In genomic region chr1:223886516-223886921, GRCh38 we compare ENCODE assay signal across 1 cellular context.
A peak's percentile ranks its signal among the peaks of the same experiment; 100 is the strongest.
TF ChIP-seq lines count a peak whose summit lies in the region.

No MANE protein-coding gene starts in this region.

TF ChIP-seq in HEK293, 187 proteins besides CTCF, POLR2A, EP300 and RAD21 (continued from another document and continues in another):
- TF ChIP-seq, protein P1, sequence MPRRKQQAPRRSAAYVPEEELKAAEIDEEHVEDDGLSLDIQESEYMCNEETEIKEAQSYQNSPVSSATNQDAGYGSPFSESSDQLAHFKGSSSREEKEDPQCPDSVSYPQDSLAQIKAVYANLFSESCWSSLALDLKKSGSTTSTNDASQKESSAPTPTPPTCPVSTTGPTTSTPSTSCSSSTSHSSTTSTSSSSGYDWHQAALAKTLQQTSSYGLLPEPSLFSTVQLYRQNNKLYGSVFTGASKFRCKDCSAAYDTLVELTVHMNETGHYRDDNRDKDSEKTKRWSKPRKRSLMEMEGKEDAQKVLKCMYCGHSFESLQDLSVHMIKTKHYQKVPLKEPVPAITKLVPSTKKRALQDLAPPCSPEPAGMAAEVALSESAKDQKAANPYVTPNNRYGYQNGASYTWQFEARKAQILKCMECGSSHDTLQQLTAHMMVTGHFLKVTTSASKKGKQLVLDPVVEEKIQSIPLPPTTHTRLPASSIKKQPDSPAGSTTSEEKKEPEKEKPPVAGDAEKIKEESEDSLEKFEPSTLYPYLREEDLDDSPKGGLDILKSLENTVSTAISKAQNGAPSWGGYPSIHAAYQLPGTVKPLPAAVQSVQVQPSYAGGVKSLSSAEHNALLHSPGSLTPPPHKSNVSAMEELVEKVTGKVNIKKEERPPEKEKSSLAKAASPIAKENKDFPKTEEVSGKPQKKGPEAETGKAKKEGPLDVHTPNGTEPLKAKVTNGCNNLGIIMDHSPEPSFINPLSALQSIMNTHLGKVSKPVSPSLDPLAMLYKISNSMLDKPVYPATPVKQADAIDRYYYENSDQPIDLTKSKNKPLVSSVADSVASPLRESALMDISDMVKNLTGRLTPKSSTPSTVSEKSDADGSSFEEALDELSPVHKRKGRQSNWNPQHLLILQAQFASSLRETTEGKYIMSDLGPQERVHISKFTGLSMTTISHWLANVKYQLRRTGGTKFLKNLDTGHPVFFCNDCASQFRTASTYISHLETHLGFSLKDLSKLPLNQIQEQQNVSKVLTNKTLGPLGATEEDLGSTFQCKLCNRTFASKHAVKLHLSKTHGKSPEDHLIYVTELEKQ (tag by site-specific recombination; IDR thresholded peaks at IDR 0.05; ENCODE audit: borderline replicate concordance): no peak
- no peak for TF ChIP-seq ZNF621 (tag by site-specific recombination; IDR thresholded peaks at IDR 0.05)
- TF ChIP-seq, protein P2, sequence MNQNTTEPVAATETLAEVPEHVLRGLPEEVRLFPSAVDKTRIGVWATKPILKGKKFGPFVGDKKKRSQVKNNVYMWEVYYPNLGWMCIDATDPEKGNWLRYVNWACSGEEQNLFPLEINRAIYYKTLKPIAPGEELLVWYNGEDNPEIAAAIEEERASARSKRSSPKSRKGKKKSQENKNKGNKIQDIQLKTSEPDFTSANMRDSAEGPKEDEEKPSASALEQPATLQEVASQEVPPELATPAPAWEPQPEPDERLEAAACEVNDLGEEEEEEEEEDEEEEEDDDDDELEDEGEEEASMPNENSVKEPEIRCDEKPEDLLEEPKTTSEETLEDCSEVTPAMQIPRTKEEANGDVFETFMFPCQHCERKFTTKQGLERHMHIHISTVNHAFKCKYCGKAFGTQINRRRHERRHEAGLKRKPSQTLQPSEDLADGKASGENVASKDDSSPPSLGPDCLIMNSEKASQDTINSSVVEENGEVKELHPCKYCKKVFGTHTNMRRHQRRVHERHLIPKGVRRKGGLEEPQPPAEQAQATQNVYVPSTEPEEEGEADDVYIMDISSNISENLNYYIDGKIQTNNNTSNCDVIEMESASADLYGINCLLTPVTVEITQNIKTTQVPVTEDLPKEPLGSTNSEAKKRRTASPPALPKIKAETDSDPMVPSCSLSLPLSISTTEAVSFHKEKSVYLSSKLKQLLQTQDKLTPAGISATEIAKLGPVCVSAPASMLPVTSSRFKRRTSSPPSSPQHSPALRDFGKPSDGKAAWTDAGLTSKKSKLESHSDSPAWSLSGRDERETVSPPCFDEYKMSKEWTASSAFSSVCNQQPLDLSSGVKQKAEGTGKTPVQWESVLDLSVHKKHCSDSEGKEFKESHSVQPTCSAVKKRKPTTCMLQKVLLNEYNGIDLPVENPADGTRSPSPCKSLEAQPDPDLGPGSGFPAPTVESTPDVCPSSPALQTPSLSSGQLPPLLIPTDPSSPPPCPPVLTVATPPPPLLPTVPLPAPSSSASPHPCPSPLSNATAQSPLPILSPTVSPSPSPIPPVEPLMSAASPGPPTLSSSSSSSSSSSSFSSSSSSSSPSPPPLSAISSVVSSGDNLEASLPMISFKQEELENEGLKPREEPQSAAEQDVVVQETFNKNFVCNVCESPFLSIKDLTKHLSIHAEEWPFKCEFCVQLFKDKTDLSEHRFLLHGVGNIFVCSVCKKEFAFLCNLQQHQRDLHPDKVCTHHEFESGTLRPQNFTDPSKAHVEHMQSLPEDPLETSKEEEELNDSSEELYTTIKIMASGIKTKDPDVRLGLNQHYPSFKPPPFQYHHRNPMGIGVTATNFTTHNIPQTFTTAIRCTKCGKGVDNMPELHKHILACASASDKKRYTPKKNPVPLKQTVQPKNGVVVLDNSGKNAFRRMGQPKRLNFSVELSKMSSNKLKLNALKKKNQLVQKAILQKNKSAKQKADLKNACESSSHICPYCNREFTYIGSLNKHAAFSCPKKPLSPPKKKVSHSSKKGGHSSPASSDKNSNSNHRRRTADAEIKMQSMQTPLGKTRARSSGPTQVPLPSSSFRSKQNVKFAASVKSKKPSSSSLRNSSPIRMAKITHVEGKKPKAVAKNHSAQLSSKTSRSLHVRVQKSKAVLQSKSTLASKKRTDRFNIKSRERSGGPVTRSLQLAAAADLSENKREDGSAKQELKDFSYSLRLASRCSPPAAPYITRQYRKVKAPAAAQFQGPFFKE (tag by site-specific recombination; IDR thresholded peaks at IDR 0.05; ENCODE audit: borderline replicate concordance): no peak
- no peak for TF ChIP-seq ZNF596 (tag by site-specific recombination; IDR thresholded peaks at IDR 0.05)
- no peak for TF ChIP-seq ZNF677 (tag by site-specific recombination; IDR thresholded peaks at IDR 0.05)
- TF ChIP-seq ZNF560 (tag by site-specific recombination; IDR thresholded peaks at IDR 0.05; ENCODE audit: borderline replicate concordance): no peak
- TF ChIP-seq ZNF704 (tag by site-specific recombination; IDR thresholded peaks at IDR 0.05): no peak
- no peak for TF ChIP-seq ZBTB20 (tag by site-specific recombination; IDR thresholded peaks at IDR 0.05)
- TF ChIP-seq ZNF660 (tag by site-specific recombination; IDR thresholded peaks at IDR 0.05): no peak
- no peak for TF ChIP-seq ZNF354C (tag by site-specific recombination; IDR thresholded peaks at IDR 0.05; ENCODE audit: borderline replicate concordance, low read depth)
- no peak for TF ChIP-seq TRIM28 (IDR thresholded peaks at IDR 0.05; ENCODE audit: borderline replicate concordance, low read length)
- no peak for TF ChIP-seq ZFP41 (tag by site-specific recombination; IDR thresholded peaks at IDR 0.05; ENCODE audit: borderline replicate concordance)
- no peak for TF ChIP-seq ZBTB48 (tag by site-specific recombination; IDR thresholded peaks at IDR 0.05)
- peak; percentile 70; the same call in 1 of the 2 replicates for TF ChIP-seq SP7 (tag by site-specific recombination; IDR thresholded peaks at IDR 0.05)
- no peak for TF ChIP-seq ZNF585B (tag by site-specific recombination; IDR thresholded peaks at IDR 0.05)
- TF ChIP-seq ZEB2 (tag by site-specific recombination; IDR thresholded peaks at IDR 0.05): no peak
- no peak for TF ChIP-seq ZNF341 (tag by site-specific recombination; IDR thresholded peaks at IDR 0.05; ENCODE audit: low read depth)
- TF ChIP-seq ZNF664 (tag by site-specific recombination; IDR thresholded peaks at IDR 0.05): no peak
- no peak for TF ChIP-seq GLI2 (tag by site-specific recombination; IDR thresholded peaks at IDR 0.05; ENCODE audit: borderline replicate concordance, low read depth)
- TF ChIP-seq, protein P3, sequence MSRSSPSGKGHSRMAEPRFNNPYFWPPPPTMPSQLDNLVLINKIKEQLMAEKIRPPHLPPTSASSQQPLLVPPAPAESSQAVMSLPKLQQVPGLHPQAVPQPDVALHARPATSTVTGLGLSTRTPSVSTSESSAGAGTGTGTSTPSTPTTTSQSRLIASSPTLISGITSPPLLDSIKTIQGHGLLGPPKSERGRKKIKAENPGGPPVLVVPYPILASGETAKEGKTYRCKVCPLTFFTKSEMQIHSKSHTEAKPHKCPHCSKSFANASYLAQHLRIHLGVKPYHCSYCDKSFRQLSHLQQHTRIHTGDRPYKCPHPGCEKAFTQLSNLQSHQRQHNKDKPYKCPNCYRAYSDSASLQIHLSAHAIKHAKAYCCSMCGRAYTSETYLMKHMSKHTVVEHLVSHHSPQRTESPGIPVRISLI (tag by site-specific recombination; IDR thresholded peaks at IDR 0.05): no peak
- no peak for TF ChIP-seq ZNF501 (tag by site-specific recombination; IDR thresholded peaks at IDR 0.05)
- no peak for TF ChIP-seq ZNF112 (tag by site-specific recombination; IDR thresholded peaks at IDR 0.05)
- no peak for TF ChIP-seq ZNF776 (tag by site-specific recombination; IDR thresholded peaks at IDR 0.05; ENCODE audit: borderline replicate concordance)
- TF ChIP-seq ZNF155 (tag by site-specific recombination; IDR thresholded peaks at IDR 0.05): no peak
- no peak for TF ChIP-seq ZNF157 (tag by site-specific recombination; IDR thresholded peaks at IDR 0.05)
- TF ChIP-seq ZNF10 (tag by site-specific recombination; IDR thresholded peaks at IDR 0.05): no peak
- peak; percentile 43; the same call in 1 of the 2 replicates for TF ChIP-seq ZNF398 (tag by site-specific recombination; IDR thresholded peaks at IDR 0.05)
- peak; percentile 46; the same call in 1 of the 2 replicates for TF ChIP-seq ZNF184 (tag by site-specific recombination; IDR thresholded peaks at IDR 0.05)
- TF ChIP-seq ZSCAN4 (tag by site-specific recombination; IDR thresholded peaks at IDR 0.05): no peak
- no peak; the same call in 1 of the 2 replicates for TF ChIP-seq ZNF629 (tag by site-specific recombination; IDR thresholded peaks at IDR 0.05)
- no peak for TF ChIP-seq ZNF530 (tag by site-specific recombination; IDR thresholded peaks at IDR 0.05; ENCODE audit: low read depth)
- no peak for TF ChIP-seq KLF10 (tag by site-specific recombination; IDR thresholded peaks at IDR 0.05)
- TF ChIP-seq, protein P4, sequence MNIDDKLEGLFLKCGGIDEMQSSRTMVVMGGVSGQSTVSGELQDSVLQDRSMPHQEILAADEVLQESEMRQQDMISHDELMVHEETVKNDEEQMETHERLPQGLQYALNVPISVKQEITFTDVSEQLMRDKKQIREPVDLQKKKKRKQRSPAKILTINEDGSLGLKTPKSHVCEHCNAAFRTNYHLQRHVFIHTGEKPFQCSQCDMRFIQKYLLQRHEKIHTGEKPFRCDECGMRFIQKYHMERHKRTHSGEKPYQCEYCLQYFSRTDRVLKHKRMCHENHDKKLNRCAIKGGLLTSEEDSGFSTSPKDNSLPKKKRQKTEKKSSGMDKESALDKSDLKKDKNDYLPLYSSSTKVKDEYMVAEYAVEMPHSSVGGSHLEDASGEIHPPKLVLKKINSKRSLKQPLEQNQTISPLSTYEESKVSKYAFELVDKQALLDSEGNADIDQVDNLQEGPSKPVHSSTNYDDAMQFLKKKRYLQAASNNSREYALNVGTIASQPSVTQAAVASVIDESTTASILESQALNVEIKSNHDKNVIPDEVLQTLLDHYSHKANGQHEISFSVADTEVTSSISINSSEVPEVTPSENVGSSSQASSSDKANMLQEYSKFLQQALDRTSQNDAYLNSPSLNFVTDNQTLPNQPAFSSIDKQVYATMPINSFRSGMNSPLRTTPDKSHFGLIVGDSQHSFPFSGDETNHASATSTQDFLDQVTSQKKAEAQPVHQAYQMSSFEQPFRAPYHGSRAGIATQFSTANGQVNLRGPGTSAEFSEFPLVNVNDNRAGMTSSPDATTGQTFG (tag by site-specific recombination; IDR thresholded peaks at IDR 0.05; ENCODE audit: borderline replicate concordance): no peak
- TF ChIP-seq ZIC2 (tag by site-specific recombination; IDR thresholded peaks at IDR 0.05): peak; percentile 37; the same call in 1 of the 2 replicates
- TF ChIP-seq, protein P5, sequence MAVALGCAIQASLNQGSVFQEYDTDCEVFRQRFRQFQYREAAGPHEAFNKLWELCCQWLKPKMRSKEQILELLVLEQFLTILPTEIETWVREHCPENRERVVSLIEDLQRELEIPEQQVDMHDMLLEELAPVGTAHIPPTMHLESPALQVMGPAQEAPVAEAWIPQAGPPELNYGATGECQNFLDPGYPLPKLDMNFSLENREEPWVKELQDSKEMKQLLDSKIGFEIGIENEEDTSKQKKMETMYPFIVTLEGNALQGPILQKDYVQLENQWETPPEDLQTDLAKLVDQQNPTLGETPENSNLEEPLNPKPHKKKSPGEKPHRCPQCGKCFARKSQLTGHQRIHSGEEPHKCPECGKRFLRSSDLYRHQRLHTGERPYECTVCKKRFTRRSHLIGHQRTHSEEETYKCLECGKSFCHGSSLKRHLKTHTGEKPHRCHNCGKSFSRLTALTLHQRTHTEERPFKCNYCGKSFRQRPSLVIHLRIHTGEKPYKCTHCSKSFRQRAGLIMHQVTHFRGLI (tag by site-specific recombination; IDR thresholded peaks at IDR 0.05): no peak
- TF ChIP-seq GLI4 (tag by site-specific recombination; IDR thresholded peaks at IDR 0.05): no peak
- no peak for TF ChIP-seq ZNF174 (tag by site-specific recombination; IDR thresholded peaks at IDR 0.05)
- peak; percentile 30; the same call in 1 of the 2 replicates for TF ChIP-seq IKZF3 (tag by site-specific recombination; IDR thresholded peaks at IDR 0.05)
- TF ChIP-seq, protein P6, sequence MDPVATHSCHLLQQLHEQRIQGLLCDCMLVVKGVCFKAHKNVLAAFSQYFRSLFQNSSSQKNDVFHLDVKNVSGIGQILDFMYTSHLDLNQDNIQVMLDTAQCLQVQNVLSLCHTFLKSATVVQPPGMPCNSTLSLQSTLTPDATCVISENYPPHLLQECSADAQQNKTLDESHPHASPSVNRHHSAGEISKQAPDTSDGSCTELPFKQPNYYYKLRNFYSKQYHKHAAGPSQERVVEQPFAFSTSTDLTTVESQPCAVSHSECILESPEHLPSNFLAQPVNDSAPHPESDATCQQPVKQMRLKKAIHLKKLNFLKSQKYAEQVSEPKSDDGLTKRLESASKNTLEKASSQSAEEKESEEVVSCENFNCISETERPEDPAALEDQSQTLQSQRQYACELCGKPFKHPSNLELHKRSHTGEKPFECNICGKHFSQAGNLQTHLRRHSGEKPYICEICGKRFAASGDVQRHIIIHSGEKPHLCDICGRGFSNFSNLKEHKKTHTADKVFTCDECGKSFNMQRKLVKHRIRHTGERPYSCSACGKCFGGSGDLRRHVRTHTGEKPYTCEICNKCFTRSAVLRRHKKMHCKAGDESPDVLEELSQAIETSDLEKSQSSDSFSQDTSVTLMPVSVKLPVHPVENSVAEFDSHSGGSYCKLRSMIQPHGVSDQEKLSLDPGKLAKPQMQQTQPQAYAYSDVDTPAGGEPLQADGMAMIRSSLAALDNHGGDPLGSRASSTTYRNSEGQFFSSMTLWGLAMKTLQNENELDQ (tag by site-specific recombination; IDR thresholded peaks at IDR 0.05; ENCODE audit: low read depth): no peak
- no peak for TF ChIP-seq ZNF830 (tag by site-specific recombination; IDR thresholded peaks at IDR 0.05; ENCODE audit: low read depth)
